In the genomic region with DNA sequence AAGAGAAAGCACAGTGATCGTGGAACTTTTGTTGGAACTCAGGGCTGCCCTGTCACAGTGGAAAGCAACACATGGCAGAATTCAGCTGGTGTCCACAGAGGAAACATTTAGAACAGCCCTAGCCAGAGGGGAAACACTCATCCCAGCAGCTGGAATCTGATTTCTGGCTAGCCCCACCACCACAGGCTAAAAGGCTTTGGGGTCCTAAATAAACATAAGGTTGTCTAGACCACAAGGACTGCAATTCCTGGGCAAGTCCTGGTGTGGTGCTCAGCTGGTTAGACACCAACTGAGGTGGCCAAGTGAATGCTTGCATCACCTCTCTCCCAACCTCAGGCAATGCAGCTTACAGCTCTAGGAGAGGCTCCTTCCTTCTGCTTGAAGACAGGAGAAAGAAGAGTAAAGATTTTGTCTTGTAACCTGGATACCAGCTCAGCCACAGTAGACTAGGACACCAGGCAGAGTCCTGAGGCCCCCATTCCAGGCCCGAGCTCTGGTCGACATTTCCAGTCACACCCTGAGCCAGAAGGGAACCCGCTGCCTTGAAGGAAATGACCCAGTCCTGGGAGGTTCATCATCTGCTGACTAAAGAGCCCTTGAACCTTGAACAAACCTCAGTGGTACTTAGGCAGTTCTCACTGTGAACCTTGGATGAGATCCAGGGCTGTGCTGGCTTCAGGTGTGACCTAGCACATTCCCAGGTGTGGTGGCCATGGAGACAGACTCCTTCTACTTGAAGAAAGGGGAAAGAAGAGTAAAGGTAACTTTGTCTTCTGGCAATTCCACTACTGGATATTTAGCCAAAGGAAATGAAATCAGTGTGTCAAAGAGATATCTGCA, we compare ENCODE assay signal across 18 cellular contexts.
DNase-seq lines count a peak whose midpoint lies in the region; ATAC-seq and TF ChIP-seq lines count a peak whose summit lies in the region.
"Had no signal": no experiment of that assay in that cellular context is flagged by ENCODE, and none has a peak within 500 bp of the region (broad histone marks: within the 10 kb centered on the region; RNA-seq: fewer than 3 reads in every experiment).

No MANE protein-coding gene starts in this region.

- H3K27me3 Mint-ChIP-seq in stimulated activated memory B cell treated with anti-CD40 and anti-IgM and Interleukin-4, amounts not matched to agents 10 μg/mL and 1 μg/mL and 100 μg/mL, for 72 hours: peaks cover 43% of the 10 kb centered on the region
- H3K27me3 Mint-ChIP-seq in endodermal cell (ENCODE audit: insufficient read depth): peaks cover 4% of the 10 kb centered on the region

- intact Hi-C loops in body of pancreas (cut with DNase I): no loop called here
- intact Hi-C loops in mucosa of descending colon (cut with DNase I, micrococcal nuclease): no loop called here
- intact Hi-C loops in stomach (cut with DNase I; ENCODE audit: low total_unique reads): no loop called here

- TF ChIP-seq EP300 in stomach (IDR thresholded peaks at IDR 0.05): no peak

- no peak for TF ChIP-seq POLR2A in body of pancreas (IDR thresholded peaks at IDR 0.05)
- no peak for TF ChIP-seq POLR2A in stomach (IDR thresholded peaks at IDR 0.05)

- H3K27ac Mint-ChIP-seq in stimulated activated memory B cell treated with anti-CD40 and anti-IgM and Interleukin-4, amounts not matched to agents 10 μg/mL and 1 μg/mL and 100 μg/mL, for 72 hours: no peak overlapping the region
- no peak overlapping the region for H3K27ac Mint-ChIP-seq in endodermal cell
- H3K27ac Mint-ChIP-seq: IgD-negative memory B cell had no signal

- no peaks in the 10 kb centered on the region for H3K4me1 Mint-ChIP-seq in stimulated activated memory B cell treated with anti-CD40 and anti-IgM and Interleukin-4, amounts not matched to agents 10 μg/mL and 1 μg/mL and 100 μg/mL, for 72 hours
- H3K4me1 Mint-ChIP-seq in endodermal cell: peaks cover 6% of the 10 kb centered on the region
- H3K4me1 Mint-ChIP-seq: IgD-negative memory B cell had no signal

- WGBS in body of pancreas, 2 donors: 52 to 55% methylated on average over 4 of the region's 4 CpGs
- 68 to 79% (median 70%) methylated on average over 1 to 4 of the region's 4 CpGs for WGBS in stomach, 5 donors
- WGBS in endodermal cell (ENCODE audit: insufficient coverage in 1 of 2, insufficient read length in 1 of 2), 2 experiments: 93 to 94% methylated on average over 4 of the region's 4 CpGs

- H3K27me3 ChIP-seq in body of pancreas: no peaks in the 10 kb centered on the region
- H3K27me3 ChIP-seq in stomach: no peaks in the 10 kb centered on the region
- H3K27me3 ChIP-seq in endodermal cell (ENCODE audit: control insufficient read depth, insufficient read depth, low read length, poor library complexity, severe bottlenecking): no peaks in the 10 kb centered on the region
- H3K27me3 ChIP-seq in MG63: no peaks in the 10 kb centered on the region
- H3K27me3 ChIP-seq: SJCRH30 had no signal

- no peak overlapping the region for H3K4me3 ChIP-seq in body of pancreas
- H3K4me3 ChIP-seq in mucosa of descending colon: no peak overlapping the region
- no peak overlapping the region for H3K4me3 ChIP-seq in stomach
- H3K4me3 ChIP-seq in endodermal cell (ENCODE audit: low read length): no peak overlapping the region
- H3K4me3 ChIP-seq in MG63: no peak overlapping the region
- H3K4me3 ChIP-seq: SJCRH30 had no signal

- DNase-seq in DMS79 treated with DMSO at 0.1 percent for 48 hours (lab: John Stamatoyannopoulos, UW) (peak; percentile 84), body of pancreas (peak in 3 of 4 donors; percentile 15 to 54 (median 36)), mucosa of descending colon (peak in 2 of 3 donors; percentile 65 to 86), stomach (peak; percentile 28), endodermal cell (no peak), MG63 (no peak)
- DNase-seq: C1 segment of cervical spinal cord, DMS 273 treated with DMSO at 0.1 percent for 48 hours, Kasumi-1, NCI-H1105, NCI-H1694 treated with DMSO at 0.1 percent for 48 hours, NCI-H2171, NCI-H446 treated with DMSO at 0.1 percent for 48 hours, OCI-M1, SJCRH30 had no signal

- H3K4me1 ChIP-seq in body of pancreas (no peaks in the 10 kb centered on the region), mucosa of descending colon (ENCODE audit: low read depth) (no peaks in the 10 kb centered on the region), stomach (peaks cover 0 to 5% (median 0%) of the 10 kb centered on the region in 4 donors), endodermal cell (ENCODE audit: control insufficient read depth, insufficient read depth, low read length) (no peaks in the 10 kb centered on the region)
- H3K4me1 ChIP-seq: SJCRH30 had no signal

- H3K9me3 ChIP-seq in body of pancreas: no peaks in the 10 kb centered on the region
- no peaks in the 10 kb centered on the region for H3K9me3 ChIP-seq in mucosa of descending colon
- H3K9me3 ChIP-seq in stomach: no peaks in the 10 kb centered on the region
- peaks cover 13% of the 10 kb centered on the region for H3K9me3 ChIP-seq in endodermal cell (ENCODE audit: control insufficient read depth, low read length)
- no peaks in the 10 kb centered on the region for H3K9me3 ChIP-seq in MG63
- H3K9me3 ChIP-seq: SJCRH30 had no signal

- H3K9me3 Mint-ChIP-seq in stimulated activated memory B cell treated with anti-CD40 and anti-IgM and Interleukin-4, amounts not matched to agents 10 μg/mL and 1 μg/mL and 100 μg/mL, for 72 hours: peaks cover 2% of the 10 kb centered on the region
- H3K9me3 Mint-ChIP-seq in endodermal cell: peaks cover 16% of the 10 kb centered on the region

- H3K27ac ChIP-seq in body of pancreas (no peak overlapping the region), stomach (no peak overlapping the region), endodermal cell (ENCODE audit: low read depth, low read length) (no peak overlapping the region)
- H3K27ac ChIP-seq: SJCRH30 had no signal

- H3K9ac ChIP-seq in endodermal cell (ENCODE audit: extremely low read depth, low read length, poor library complexity, severe bottlenecking): no peak overlapping the region

- ATAC-seq in body of pancreas (no peak), mucosa of descending colon (peak; percentile 95), GM19463 (IDR thresholded peaks at IDR 0.05; ENCODE audit: unreplicated experiment) (no peak)
- ATAC-seq in stimulated activated memory B cell treated with anti-CD40 and anti-IgM and Interleukin-4, amounts not matched to agents 10 μg/mL and 1 μg/mL and 100 μg/mL, for 72 hours: no peak

- no peaks in the 10 kb centered on the region for H3K36me3 ChIP-seq in body of pancreas (replicated peaks in 1 of 2; ENCODE audit: insufficient read depth in 1 of 2, low read depth in 2 of 2)
- H3K36me3 ChIP-seq in mucosa of descending colon (ENCODE audit: low read depth): no peaks in the 10 kb centered on the region
- H3K36me3 ChIP-seq in stomach: no peaks in the 10 kb centered on the region
- no peaks in the 10 kb centered on the region for H3K36me3 ChIP-seq in endodermal cell (ENCODE audit: control insufficient read depth, insufficient read depth, low read length)
- no peaks in the 10 kb centered on the region for H3K36me3 ChIP-seq in MG63
- H3K36me3 ChIP-seq: SJCRH30 had no signal

- no peaks in the 10 kb centered on the region for H3K36me3 Mint-ChIP-seq in stimulated activated memory B cell treated with anti-CD40 and anti-IgM and Interleukin-4, amounts not matched to agents 10 μg/mL and 1 μg/mL and 100 μg/mL, for 72 hours
- H3K36me3 Mint-ChIP-seq in endodermal cell (ENCODE audit: low read depth): peaks cover 2% of the 10 kb centered on the region

- no peak overlapping the region for H3K4me3 Mint-ChIP-seq in stimulated activated memory B cell treated with anti-CD40 and anti-IgM and Interleukin-4, amounts not matched to agents 10 μg/mL and 1 μg/mL and 100 μg/mL, for 72 hours
- H3K4me3 Mint-ChIP-seq in endodermal cell: no peak overlapping the region
- H3K4me3 Mint-ChIP-seq: IgD-negative memory B cell had no signal

- TF ChIP-seq CTCF in body of pancreas (IDR thresholded peaks at IDR 0.05) (no peak), mucosa of descending colon (IDR thresholded peaks at IDR 0.05) (no peak), stomach (IDR thresholded peaks at IDR 0.05) (no peak), endodermal cell (conservative IDR thresholded peaks at IDR 0.05) (no peak)

Comparison
In these comparisons a context has a peak if more than half of its experiments do, and no peak if none do; other contexts are left out.
1. DNase-seq: peak in DMS79 treated with DMSO at 0.1 percent for 48 hours (single experiment), body of pancreas (3 of 4), mucosa of descending colon (2 of 3) and stomach (single experiment); none in endodermal cell (single experiment) and MG63 (single experiment).